In the genomic region with DNA sequence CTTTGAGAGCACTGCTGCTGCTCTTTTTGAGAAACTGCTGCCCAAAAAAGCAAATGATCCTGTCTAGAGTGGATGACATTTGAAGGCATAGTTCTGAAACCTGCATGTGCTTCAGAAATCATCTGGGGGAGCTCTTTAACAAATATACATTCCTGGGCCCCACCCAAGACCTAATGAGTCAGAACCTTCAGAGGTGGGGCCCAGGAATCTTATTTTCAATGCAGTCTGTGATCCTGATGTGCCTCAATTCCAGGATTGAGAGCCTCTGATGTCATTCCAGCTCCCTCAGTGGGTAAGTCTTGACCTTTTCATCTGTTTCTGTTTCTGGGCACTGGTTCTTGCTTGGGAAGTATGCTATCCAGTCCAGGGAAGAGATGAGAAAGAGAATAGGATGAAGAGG, we compare ENCODE assay signal across 15 cellular contexts. TPM values are rescaled to one million over a fixed set of nuclear protein-coding genes. Genes with fewer than 3 reads are reported as not detected.
DNase-seq lines count a peak whose midpoint lies in the region; ATAC-seq, FAIRE-seq and TF ChIP-seq lines count a peak whose summit lies in the region.
"Had no signal": no experiment of that assay in that cellular context is flagged by ENCODE, and none has a peak within 500 bp of the region (broad histone marks: within the 10 kb centered on the region; RNA-seq: fewer than 3 reads in every experiment).

No MANE protein-coding gene starts in this region.

- peaks cover 21% of the 10 kb centered on the region for H3K4me1 ChIP-seq in astrocyte (ENCODE audit: insufficient read depth, low read length)

- FAIRE-seq in astrocyte (lab: Jason Lieb, UNC) = no peak
- FAIRE-seq in urothelium cell line (lab: Jason Lieb, UNC) = no peak
- FAIRE-seq: A204.1, H1 had no signal

- no peaks in the 10 kb centered on the region for H3K9me3 Mint-ChIP-seq in activated naive CD8-positive, alpha-beta T cell treated with anti-CD3 and anti-CD28 coated beads, Interleukin-2, amount 50 U/mL, for 24 hours
- no peaks in the 10 kb centered on the region for H3K9me3 Mint-ChIP-seq in activated naive CD8-positive, alpha-beta T cell treated with anti-CD3 and anti-CD28 coated beads for 36 hours
- no peaks in the 10 kb centered on the region for H3K9me3 Mint-ChIP-seq in astrocyte (ENCODE audit: unreplicated experiment)
- H3K9me3 Mint-ChIP-seq: activated T-helper 1 cell treated with anti-CD3 and anti-CD28 coated beads, Interleukin-12 subunit alpha, Interleukin-12 subunit beta, Interleukin-2, Interleukin-4 antibody, amounts not matched to agents 30 ng/mL and 10 ng/mL and 1 ng/mL, durations not matched to agents 14 hours and 24 hours and 36 hours had no signal

- no peaks in the 10 kb centered on the region for H3K9me3 ChIP-seq in astrocyte (ENCODE audit: insufficient read depth, low read depth, low read length)
- H3K9me3 ChIP-seq: SJSA1 had no signal

- no peaks in the 10 kb centered on the region for H4K20me1 ChIP-seq in astrocyte (ENCODE audit: insufficient read depth, low read length)

- H3K4me2 ChIP-seq in astrocyte (ENCODE audit: low read length) = peak overlapping the region; percentile 27

- ATAC-seq in activated naive CD8-positive, alpha-beta T cell treated with anti-CD3 and anti-CD28 coated beads, Interleukin-2, amount 50 U/mL, for 24 hours = peak; percentile 47

- no peak for DNase-seq in activated naive CD8-positive, alpha-beta T cell treated with anti-CD3 and anti-CD28 coated beads, Interleukin-2, amount 50 U/mL, for 24 hours
- DNase-seq in activated naive CD8-positive, alpha-beta T cell treated with anti-CD3 and anti-CD28 coated beads for 36 hours = no peak
- DNase-seq in astrocyte (ENCODE audit: low read depth) (peak; percentile 90), hepatic stellate cell (ENCODE audit: low spot score) (peak; percentile 73), urothelium cell line (ENCODE audit: low spot score) (peak; percentile 64), NOMO-1 treated with DMSO at 0.1 percent for 48 hours (lab: John Stamatoyannopoulos, UW; ENCODE audit: unreplicated experiment) (no peak), middle frontal gyrus (ENCODE audit: extremely low spot score, low spot score) (no peak), H4 (ENCODE audit: low spot score) (no peak)
- DNase-seq: dermis blood vessel endothelial cell, NCI-H446 had no signal

- H3K36me3 ChIP-seq in astrocyte (ENCODE audit: insufficient read depth, low read length) = no peaks in the 10 kb centered on the region
- H3K36me3 ChIP-seq: SJSA1 had no signal

- no peak overlapping the region for H3K4me3 ChIP-seq in astrocyte (ENCODE audit: insufficient read depth, low read depth, low read length)
- H3K4me3 ChIP-seq: SJSA1 had no signal

- H3K4me3 Mint-ChIP-seq in activated naive CD8-positive, alpha-beta T cell treated with anti-CD3 and anti-CD28 coated beads, Interleukin-2, amount 50 U/mL, for 24 hours = no peak overlapping the region
- H3K4me3 Mint-ChIP-seq in activated naive CD8-positive, alpha-beta T cell treated with anti-CD3 and anti-CD28 coated beads for 36 hours = no peak overlapping the region
- H3K4me3 Mint-ChIP-seq in astrocyte (ENCODE audit: unreplicated experiment) = no peak overlapping the region
- H3K4me3 Mint-ChIP-seq: activated T-helper 1 cell treated with anti-CD3 and anti-CD28 coated beads, Interleukin-12 subunit alpha, Interleukin-12 subunit beta, Interleukin-2, Interleukin-4 antibody, amounts not matched to agents 30 ng/mL and 10 ng/mL and 1 ng/mL, durations not matched to agents 14 hours and 24 hours and 36 hours had no signal

- peak overlapping the region; percentile 39 for H3K9ac ChIP-seq in astrocyte (ENCODE audit: low read length)

- peak overlapping the region; percentile 55 for H3K27ac ChIP-seq in astrocyte (ENCODE audit: low read depth, low read length)
- H3K27ac ChIP-seq: SJSA1 had no signal

- no peaks in the 10 kb centered on the region for H3K36me3 Mint-ChIP-seq in activated naive CD8-positive, alpha-beta T cell treated with anti-CD3 and anti-CD28 coated beads, Interleukin-2, amount 50 U/mL, for 24 hours (ENCODE audit: low read depth)
- H3K36me3 Mint-ChIP-seq in activated naive CD8-positive, alpha-beta T cell treated with anti-CD3 and anti-CD28 coated beads for 36 hours = no peaks in the 10 kb centered on the region
- peaks cover 15% of the 10 kb centered on the region for H3K36me3 Mint-ChIP-seq in astrocyte (ENCODE audit: low read depth, unreplicated experiment)

- peaks cover 24% of the 10 kb centered on the region for H3K27me3 Mint-ChIP-seq in activated naive CD8-positive, alpha-beta T cell treated with anti-CD3 and anti-CD28 coated beads, Interleukin-2, amount 50 U/mL, for 24 hours
- peaks cover 57% of the 10 kb centered on the region for H3K27me3 Mint-ChIP-seq in activated naive CD8-positive, alpha-beta T cell treated with anti-CD3 and anti-CD28 coated beads for 36 hours
- H3K27me3 Mint-ChIP-seq in astrocyte (ENCODE audit: low read depth, unreplicated experiment) = peaks cover 2% of the 10 kb centered on the region

- peaks cover 30% of the 10 kb centered on the region for H3K4me1 Mint-ChIP-seq in activated naive CD8-positive, alpha-beta T cell treated with anti-CD3 and anti-CD28 coated beads, Interleukin-2, amount 50 U/mL, for 24 hours
- H3K4me1 Mint-ChIP-seq in activated naive CD8-positive, alpha-beta T cell treated with anti-CD3 and anti-CD28 coated beads for 36 hours = peaks cover 26% of the 10 kb centered on the region
- peaks cover 18% of the 10 kb centered on the region for H3K4me1 Mint-ChIP-seq in astrocyte (ENCODE audit: low read depth, unreplicated experiment)

- no peaks in the 10 kb centered on the region for H3K27me3 ChIP-seq in astrocyte (ENCODE audit: insufficient read depth, low read length)
- H3K27me3 ChIP-seq: SJSA1 had no signal

- no peaks in the 10 kb centered on the region for H3K79me2 ChIP-seq in astrocyte (ENCODE audit: insufficient read depth, low read length)

- no peak for TF ChIP-seq CTCF in astrocyte (IDR thresholded peaks at IDR 0.05; ENCODE audit: insufficient read depth, low read depth, low read length)

- no peak overlapping the region for H2AFZ ChIP-seq in astrocyte (ENCODE audit: low read depth, low read length)

- no peak overlapping the region for H3K27ac Mint-ChIP-seq in activated naive CD8-positive, alpha-beta T cell treated with anti-CD3 and anti-CD28 coated beads, Interleukin-2, amount 50 U/mL, for 24 hours
- H3K27ac Mint-ChIP-seq in activated naive CD8-positive, alpha-beta T cell treated with anti-CD3 and anti-CD28 coated beads for 36 hours = no peak overlapping the region
- peak overlapping the region; percentile 28 for H3K27ac Mint-ChIP-seq in astrocyte (ENCODE audit: unreplicated experiment)
- H3K27ac Mint-ChIP-seq: activated T-helper 1 cell treated with anti-CD3 and anti-CD28 coated beads, Interleukin-12 subunit alpha, Interleukin-12 subunit beta, Interleukin-2, Interleukin-4 antibody, amounts not matched to agents 30 ng/mL and 10 ng/mL and 1 ng/mL, durations not matched to agents 14 hours and 24 hours and 36 hours had no signal

RNA-seq across cellular contexts. Expression of gene HNF1B, which starts 42.3 kb away (rescaled TPM):
- 1 to 10 TPM; 2.3 to 3.2 TPM for total RNA-seq in activated naive CD8-positive, alpha-beta T cell treated with anti-CD3 and anti-CD28 coated beads for 36 hours
- total RNA-seq in astrocyte = 15.6 and 17.8 TPM in 2 replicates
- total RNA-seq in H4 (2014; rRNA removed; shearing (Covaris generic)) = not detected in 2 replicates
- total RNA-seq: SJSA1, skeletal muscle tissue had no signal

RNA-seq across cellular contexts. Expression of gene DDX52, which starts 59.4 kb away (rescaled TPM):
- 10 to 100 TPM; 38.6 to 41.0 TPM for total RNA-seq in activated naive CD8-positive, alpha-beta T cell treated with anti-CD3 and anti-CD28 coated beads for 36 hours
- total RNA-seq in astrocyte = 52.2 and 55.1 TPM in 2 replicates
- total RNA-seq in H4 (2014; rRNA removed; shearing (Covaris generic)) = 14.4 and 24.4 TPM in 2 replicates

Comparison
In these comparisons a context has a peak if more than half of its experiments do, and no peak if none do; other contexts are left out.
1. DNase-seq: peak in astrocyte (single experiment), hepatic stellate cell (single experiment) and urothelium cell line (single experiment); none in activated naive CD8-positive, alpha-beta T cell treated with anti-CD3 and anti-CD28 coated beads, Interleukin-2, amount 50 U/mL, for 24 hours (single experiment), activated naive CD8-positive, alpha-beta T cell treated with anti-CD3 and anti-CD28 coated beads for 36 hours (single experiment), NOMO-1 treated with DMSO at 0.1 percent for 48 hours (single experiment), middle frontal gyrus (single experiment) and H4 (single experiment).